Comparison of ENCODE assay signal across 8 cellular contexts in the genomic region with DNA sequence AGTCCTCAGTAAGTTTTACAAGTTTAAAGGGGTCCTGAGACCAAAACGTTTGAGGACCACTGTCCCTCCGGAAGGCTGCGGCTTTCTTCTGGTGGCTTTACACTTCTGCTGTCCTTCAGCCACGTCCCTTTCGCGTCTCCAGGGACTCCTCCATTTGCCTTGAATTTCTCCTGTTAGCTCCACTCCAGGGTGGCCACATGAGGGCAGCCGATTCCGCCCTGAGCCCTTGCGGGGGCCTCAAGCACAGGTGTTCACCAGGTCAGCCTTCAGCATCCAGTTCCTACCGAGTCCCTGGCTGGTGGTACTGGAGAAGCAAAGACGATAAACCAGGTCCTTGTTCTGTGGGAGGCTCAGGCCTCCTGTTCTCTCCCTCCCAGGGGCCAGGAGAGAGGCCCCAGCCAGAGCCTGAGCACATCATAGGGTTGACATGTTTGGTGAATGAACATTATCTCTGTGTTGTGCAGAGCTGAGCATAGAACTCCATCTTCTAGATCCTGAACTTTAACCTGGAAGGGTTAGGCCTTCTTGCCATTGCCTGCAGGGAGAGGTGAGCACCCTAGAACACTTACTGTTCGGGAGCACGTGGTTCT. TPM values are rescaled to one million over a fixed set of nuclear protein-coding genes. Genes with fewer than 3 reads are reported as not detected.
A peak's percentile ranks its signal among the peaks of the same experiment; 100 is the strongest.
DNase-seq lines count a peak whose midpoint lies in the region; ATAC-seq and TF ChIP-seq lines count a peak whose summit lies in the region.

No MANE protein-coding gene starts in this region.

- H3K9me3 Mint-ChIP-seq in CD8-positive, alpha-beta T cell = no peaks in the 10 kb centered on the region
- no peaks in the 10 kb centered on the region for H3K9me3 Mint-ChIP-seq in activated T-cell treated with anti-CD3 and anti-CD28 coated beads, Interleukin-2, amount 50 U/mL, for 24 hours
- H3K9me3 Mint-ChIP-seq in glutamatergic neuron (ENCODE audit: unreplicated experiment) = no peaks in the 10 kb centered on the region

- H3K27me3 ChIP-seq in CD8-positive, alpha-beta T cell (ENCODE audit: insufficient read depth, low read length) = no peaks in the 10 kb centered on the region
- no peaks in the 10 kb centered on the region for H3K27me3 ChIP-seq in psoas muscle (ENCODE audit: insufficient read depth in 3 of 3, low read length in 2 of 3)

- H3K27ac Mint-ChIP-seq in CD8-positive, alpha-beta T cell = no peak overlapping the region
- H3K27ac Mint-ChIP-seq in activated T-cell treated with anti-CD3 and anti-CD28 coated beads, Interleukin-2, amount 50 U/mL, for 24 hours = no peak overlapping the region
- no peak overlapping the region for H3K27ac Mint-ChIP-seq in glutamatergic neuron (ENCODE audit: unreplicated experiment)

- H3K36me3 Mint-ChIP-seq in CD8-positive, alpha-beta T cell = no peaks in the 10 kb centered on the region
- H3K36me3 Mint-ChIP-seq in activated T-cell treated with anti-CD3 and anti-CD28 coated beads, Interleukin-2, amount 50 U/mL, for 24 hours (ENCODE audit: low read depth) = no peaks in the 10 kb centered on the region
- H3K36me3 Mint-ChIP-seq in glutamatergic neuron (ENCODE audit: unreplicated experiment) = peaks cover 5% of the 10 kb centered on the region

- no peak overlapping the region for H3K4me3 Mint-ChIP-seq in CD8-positive, alpha-beta T cell
- no peak overlapping the region for H3K4me3 Mint-ChIP-seq in activated T-cell treated with anti-CD3 and anti-CD28 coated beads, Interleukin-2, amount 50 U/mL, for 24 hours
- H3K4me3 Mint-ChIP-seq in glutamatergic neuron (ENCODE audit: unreplicated experiment) = no peak overlapping the region

- no peak overlapping the region for H3K4me3 ChIP-seq in CD8-positive, alpha-beta T cell (ENCODE audit: low read depth, low read length)
- no peak overlapping the region for H3K4me3 ChIP-seq in psoas muscle

- no peaks in the 10 kb centered on the region for H3K4me1 ChIP-seq in CD8-positive, alpha-beta T cell (ENCODE audit: insufficient read depth, low read length)
- H3K4me1 ChIP-seq in psoas muscle = peaks cover 3% of the 10 kb centered on the region

- no peaks in the 10 kb centered on the region for H3K27me3 Mint-ChIP-seq in CD8-positive, alpha-beta T cell (ENCODE audit: low read depth)
- no peaks in the 10 kb centered on the region for H3K27me3 Mint-ChIP-seq in activated T-cell treated with anti-CD3 and anti-CD28 coated beads, Interleukin-2, amount 50 U/mL, for 24 hours
- H3K27me3 Mint-ChIP-seq in glutamatergic neuron (ENCODE audit: unreplicated experiment) = no peaks in the 10 kb centered on the region

- CTCF ChIA-PET in CD8-positive, alpha-beta T cell (lab: Charles Lee) = interaction anchor here (0.8 to 1.5 kb wide), 12 partner anchors 9 to 219 kb away, joined by 3 to 4 read pairs (median 3); no protein-coding TSS in a partner anchor

- WGBS in psoas muscle, 3 donors = 28 to 36% (median 34%) methylated on average over 13 of the region's 13 CpGs

- H3K36me3 ChIP-seq in CD8-positive, alpha-beta T cell (ENCODE audit: insufficient read depth, low read length) = no peaks in the 10 kb centered on the region
- peaks cover 0 to 19% of the 10 kb centered on the region in 2 donors for H3K36me3 ChIP-seq in psoas muscle (ENCODE audit: insufficient read depth in 1 of 2, low read depth in 1 of 2)

- POLR2A ChIA-PET in CD8-positive, alpha-beta T cell (lab: Charles Lee) = interaction anchor here (0.8 to 1.5 kb wide), 4 partner anchors 26 to 275 kb away, joined by 3 to 4 read pairs (median 3); a partner anchor contains a TSS

- H3K27ac ChIP-seq in CD8-positive, alpha-beta T cell (ENCODE audit: low read depth, low read length) = no peak overlapping the region
- peak overlapping the region; percentile 50 for H3K27ac ChIP-seq in psoas muscle

- ATAC-seq in CD8-positive, alpha-beta T cell = peak; percentile 29
- peak; percentile 49 for ATAC-seq in GM21381 (IDR thresholded peaks at IDR 0.05; ENCODE audit: unreplicated experiment)
- ATAC-seq in psoas muscle = peak; percentile 92 to 97 (median 96)
- ATAC-seq in HG02973 (IDR thresholded peaks at IDR 0.05; ENCODE audit: unreplicated experiment) = no peak

- intact Hi-C loops in CD8-positive, alpha-beta T cell (cut with DNase I, micrococcal nuclease) = loop anchor here (1.0 to 5.0 kb wide), 3 partner anchors 28 to 525 kb away; a partner anchor contains a TSS
- intact Hi-C loops in psoas muscle (cut with DNase I) = loop anchor here (2.0 to 10.0 kb wide), 5 partner anchors 76 to 522 kb away; no protein-coding TSS in a partner anchor

- TF ChIP-seq CTCF in CD8-positive, alpha-beta T cell (IDR thresholded peaks at IDR 0.05) = no peak
- TF ChIP-seq CTCF in glutamatergic neuron (IDR thresholded peaks at IDR 0.05; ENCODE audit: partially characterized antibody, unreplicated experiment) (no peak), psoas muscle (IDR thresholded peaks at IDR 0.05) (peak; percentile 78)

- H3K4me1 Mint-ChIP-seq in CD8-positive, alpha-beta T cell (ENCODE audit: low read depth) = no peaks in the 10 kb centered on the region
- H3K4me1 Mint-ChIP-seq in activated T-cell treated with anti-CD3 and anti-CD28 coated beads, Interleukin-2, amount 50 U/mL, for 24 hours (ENCODE audit: low read depth) = peaks cover 2% of the 10 kb centered on the region
- peaks cover 3% of the 10 kb centered on the region for H3K4me1 Mint-ChIP-seq in glutamatergic neuron (ENCODE audit: low read depth, unreplicated experiment)

- DNase-seq in CD8-positive, alpha-beta T cell = peak in 6 of 7 experiments; percentile 25 to 72 (median 40)
- peak; percentile 3 for DNase-seq in NCI-H2029 treated with DMSO at 0.1 percent for 48 hours (lab: John Stamatoyannopoulos, UW)
- DNase-seq in activated T-cell treated with anti-CD3 and anti-CD28 coated beads, Interleukin-2, amount 50 U/mL, for 24 hours = peak; percentile 55
- DNase-seq in glutamatergic neuron = peak; percentile 69
- peak; percentile 56 to 84 for DNase-seq in psoas muscle
- DNase-seq in HK-2 (ENCODE audit: unreplicated experiment) = no peak

- no peaks in the 10 kb centered on the region for H3K9me3 ChIP-seq in CD8-positive, alpha-beta T cell (ENCODE audit: low read length)
- H3K9me3 ChIP-seq in psoas muscle = no peaks in the 10 kb centered on the region

RNA-seq across cellular contexts. Expression of a gene that starts 27.4 kb away (rescaled TPM):
- 10 to 100 TPM; 82.6 to 90.0 TPM for total RNA-seq in CD8-positive, alpha-beta T cell
- total RNA-seq in glutamatergic neuron (ENCODE audit: unreplicated experiment) = 41.9 TPM
- 1,000 to 10,000 TPM in 1 of 4 donors, 100 to 1,000 TPM in 3; 574 to 1,432 (median 837) TPM for total RNA-seq in psoas muscle
- polyA plus RNA-seq in psoas muscle = 1,000 to 10,000 TPM in 1 of 3 donors, 100 to 1,000 TPM in 2; 134 to 1,231 (median 616) TPM

RNA-seq across cellular contexts. Expression of a gene that starts 42.3 kb away (rescaled TPM):
- total RNA-seq in CD8-positive, alpha-beta T cell = 1 to 10 TPM in 1 of 2 experiments, under 1 TPM in 1; 1.00 to 1.7 TPM
- total RNA-seq in glutamatergic neuron (ENCODE audit: unreplicated experiment) = 22.2 TPM
- total RNA-seq in psoas muscle = 10 to 100 TPM; 26.2 to 31.5 (median 28.0) TPM
- 10 to 100 TPM; 15.5 to 30.6 (median 19.4) TPM for polyA plus RNA-seq in psoas muscle

Comparison
In these comparisons a context has a peak if more than half of its experiments do, and no peak if none do; other contexts are left out.
1. RNA of a gene that starts 27.4 kb away (total RNA-seq): 574 to 1,432 TPM in psoas muscle; 82.6 to 90.0 TPM in CD8-positive, alpha-beta T cell and 41.9 TPM in glutamatergic neuron (single experiment); every median in the first group is over 4 times any median in the second.